Comparison of ENCODE assay signal across 9 cellular contexts in the genomic region with DNA sequence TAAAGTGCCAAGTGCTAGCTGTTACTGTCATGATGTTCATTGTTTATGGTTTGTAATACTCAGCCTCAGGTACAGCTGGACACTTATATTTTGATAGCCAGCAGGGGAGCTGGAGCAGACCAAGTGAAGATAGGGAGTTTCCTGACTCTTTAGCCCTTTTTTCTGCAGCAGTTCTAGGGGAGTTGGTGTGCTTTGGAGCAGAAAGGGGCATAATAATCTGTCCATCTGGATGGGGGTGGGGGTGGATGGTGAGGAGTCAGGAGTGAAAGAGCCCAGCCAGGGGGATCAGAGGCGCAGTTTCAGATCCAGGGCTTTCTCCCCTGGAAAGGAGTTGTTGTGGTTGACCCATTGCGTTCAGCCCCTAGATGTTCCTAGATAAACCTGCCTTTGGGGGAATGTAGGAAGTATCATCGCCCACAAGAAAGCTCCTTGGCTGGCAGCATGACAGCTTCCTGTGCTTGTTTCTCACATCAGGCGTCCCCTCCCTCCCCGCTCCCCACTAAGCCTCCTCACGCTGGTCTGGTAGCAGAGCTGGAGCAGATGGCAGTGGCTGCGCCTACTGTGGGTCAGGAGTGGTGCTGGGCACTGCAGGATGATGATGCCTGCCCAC. TPM values are rescaled to one million over a fixed set of nuclear protein-coding genes. Genes with fewer than 3 reads are reported as not detected.
DNase-seq lines count a peak whose midpoint lies in the region; ATAC-seq, FAIRE-seq and TF ChIP-seq lines count a peak whose summit lies in the region.
"Had no signal": no experiment of that assay in that cellular context is flagged by ENCODE, and none has a peak within 500 bp of the region (broad histone marks: within the 10 kb centered on the region; RNA-seq: fewer than 3 reads in every experiment).

No MANE protein-coding gene starts in this region.

- peak overlapping the region; percentile 57 to 92 for H3K27ac ChIP-seq in small intestine (ENCODE audit: low read depth in 1 of 2, low read length in 1 of 2)
- no peak overlapping the region for H3K27ac ChIP-seq in SJCRH30
- H3K27ac ChIP-seq: HL-60 had no signal

- H3K4me3 ChIP-seq in fibroblast of mammary gland (ENCODE audit: control insufficient read depth, low read depth, low read length) (no peak overlapping the region), small intestine (ENCODE audit: low read depth in 1 of 2, low read length in 2 of 2) (no peak overlapping the region), SJCRH30 (no peak overlapping the region)

- peak overlapping the region; percentile 99 for H3K27ac Mint-ChIP-seq in activated T-cell treated with anti-CD3 and anti-CD28 coated beads, Interleukin-2, amount 50 U/mL, for 24 hours

- H3K4me1 Mint-ChIP-seq in activated T-cell treated with anti-CD3 and anti-CD28 coated beads, Interleukin-2, amount 50 U/mL, for 24 hours (ENCODE audit: low read depth), result peaks cover 92% of the 10 kb centered on the region

- peaks cover 68% of the 10 kb centered on the region for H3K36me3 Mint-ChIP-seq in activated T-cell treated with anti-CD3 and anti-CD28 coated beads, Interleukin-2, amount 50 U/mL, for 24 hours (ENCODE audit: low read depth)

- no peaks in the 10 kb centered on the region for H3K27me3 Mint-ChIP-seq in activated T-cell treated with anti-CD3 and anti-CD28 coated beads, Interleukin-2, amount 50 U/mL, for 24 hours

- peak overlapping the region; percentile 73 for H3K4me3 Mint-ChIP-seq in activated T-cell treated with anti-CD3 and anti-CD28 coated beads, Interleukin-2, amount 50 U/mL, for 24 hours

- WGBS in small intestine, 3 donors, result 50 to 79% (median 75%) methylated on average over 7 of the region's 7 CpGs

- TF ChIP-seq CTCF in fibroblast of mammary gland (conservative IDR thresholded peaks at IDR 0.05; ENCODE audit: control insufficient read depth, insufficient read depth, low read depth, low read length), result no peak

- H3K27me3 ChIP-seq in small intestine (ENCODE audit: control insufficient read depth in 2 of 2, insufficient read depth in 2 of 2, low read length in 2 of 2) (no peaks in the 10 kb centered on the region), SJCRH30 (no peaks in the 10 kb centered on the region)

- FAIRE-seq in small intestine (lab: Jason Lieb, UNC) (no peak), RCC 7860 (lab: Jason Lieb, UNC) (no peak)

- H3K9me3 Mint-ChIP-seq in activated T-cell treated with anti-CD3 and anti-CD28 coated beads, Interleukin-2, amount 50 U/mL, for 24 hours, result no peaks in the 10 kb centered on the region

- ATAC-seq in HG02571 (IDR thresholded peaks at IDR 0.05; ENCODE audit: unreplicated experiment), result no peak
- ATAC-seq in HG03432 (IDR thresholded peaks at IDR 0.05; ENCODE audit: unreplicated experiment), result no peak

- H3K9me3 ChIP-seq in small intestine (ENCODE audit: control insufficient read depth, low read depth) (no peaks in the 10 kb centered on the region), SJCRH30 (replicated peaks) (no peaks in the 10 kb centered on the region)

- peak; percentile 79 for DNase-seq in LHCN-M2 (ENCODE audit: low read depth)
- DNase-seq in activated T-cell treated with anti-CD3 and anti-CD28 coated beads, Interleukin-2, amount 50 U/mL, for 24 hours, result peak; percentile 65
- peak; percentile 51 for DNase-seq in fibroblast of mammary gland (ENCODE audit: low read depth)
- no peak for DNase-seq in small intestine
- DNase-seq in SJCRH30, result no peak
- no peak for DNase-seq in RCC 7860 (ENCODE audit: low spot score)

- H3K36me3 ChIP-seq in small intestine (ENCODE audit: control insufficient read depth in 2 of 2, insufficient read depth in 2 of 2, low read length in 2 of 2) (peaks cover 0 to 9% of the 10 kb centered on the region in 2 donors), SJCRH30 (peaks cover 39% of the 10 kb centered on the region)

- peaks cover 0 to 27% of the 10 kb centered on the region in 2 donors for H3K4me1 ChIP-seq in small intestine (ENCODE audit: control insufficient read depth in 2 of 2, insufficient read depth in 1 of 2, low read depth in 1 of 2, low read length in 1 of 2)
- no peaks in the 10 kb centered on the region for H3K4me1 ChIP-seq in SJCRH30

RNA-seq across cellular contexts. Expression of a gene that starts 41.9 kb away (rescaled TPM):
- total RNA-seq in LHCN-M2 (2014; rRNA removed), result 32.4 and 42.1 TPM in 2 replicates
- polyA plus RNA-seq in LHCN-M2 (2012), result 78.8 TPM
- 100 to 1,000 TPM in 1 of 3 donors, 10 to 100 TPM in 2; 56.6 to 106 (median 96.7) TPM for polyA plus RNA-seq in small intestine
- total RNA-seq in SJCRH30 (2014; rRNA removed; shearing (Covaris generic)), result 14.7 and 15.2 TPM in 2 replicates

RNA-seq across cellular contexts. Expression of a gene that starts 53.7 kb away (rescaled TPM):
- total RNA-seq in LHCN-M2 (2014; rRNA removed), result 29.4 and 31.6 TPM in 2 replicates
- polyA plus RNA-seq in LHCN-M2 (2012), result 18.9 TPM
- polyA plus RNA-seq in small intestine, result 10 to 100 TPM in 1 of 3 donors, 1 to 10 TPM in 2; 5.9 to 10.3 (median 6.9) TPM
- total RNA-seq in SJCRH30 (2014; rRNA removed; shearing (Covaris generic)), result 12.2 and 12.7 TPM in 2 replicates

Comparison
In these comparisons a context has a peak if more than half of its experiments do, and no peak if none do; other contexts are left out.
1. DNase-seq: peak in LHCN-M2 (single experiment), activated T-cell treated with anti-CD3 and anti-CD28 coated beads, Interleukin-2, amount 50 U/mL, for 24 hours (single experiment) and fibroblast of mammary gland (single experiment); none in small intestine (single experiment), SJCRH30 (0 of 2) and RCC 7860 (single experiment).